In genomic region chr11:29405305-29405704, GRCh38 we compare ENCODE assay signal across 29 cellular contexts.
"Had no signal": no experiment of that assay in that cellular context is flagged by ENCODE, and none has a peak within 500 bp of the region (broad histone marks: within the 10 kb centered on the region; RNA-seq: fewer than 3 reads in every experiment).

No MANE protein-coding gene starts in this region.

- FAIRE-seq: urothelium cell line had no signal

- H3K27me3 ChIP-seq: neural progenitor cell, ovary, spleen, suprapubic skin, testis, tibial nerve, upper lobe of left lung, vagina had no signal

- H3K4me1 ChIP-seq: neural progenitor cell, parathyroid adenoma, psoas muscle, spleen, suprapubic skin, testis, tibial nerve, upper lobe of left lung, vagina had no signal

- H3K9ac ChIP-seq: neural progenitor cell, parathyroid adenoma had no signal

- H3K4me3 ChIP-seq: neural progenitor cell, ovary, psoas muscle, skin epidermis, smooth muscle cell, spleen, suprapubic skin, testis, tibial nerve, upper lobe of left lung, vagina had no signal

- H2AFZ ChIP-seq: neural progenitor cell, parathyroid adenoma had no signal

- H3K79me2 ChIP-seq: parathyroid adenoma had no signal

- DNase-seq: natural killer cell; occipital lobe; ovary; posterior cingulate gyrus; psoas muscle; right cardiac atrium; spleen; stimulated activated CD4-positive, alpha-beta T cell treated with anti-CD3 and anti-CD28 coated beads, Interleukin-12 subunit alpha, Interleukin-12 subunit beta, amount 100 ng/mL, for 4 hours; stimulated activated CD4-positive, alpha-beta T cell treated with anti-CD3 and anti-CD28 coated beads, Interleukin-1b, Interleukin-23, amount 100 ng/mL, for 48 hours; stimulated activated CD4-positive, alpha-beta T cell treated with anti-CD3 and anti-CD28 coated beads, Interleukin-4, amount 100 ng/mL, for 1 hour; stimulated activated CD4-positive, alpha-beta T cell treated with anti-CD3 and anti-CD28 coated beads, Interleukin-4, amount 100 ng/mL, for 4 hours; stimulated activated CD8-positive, alpha-beta memory T cell treated with anti-CD3 and anti-CD28 coated beads, Interleukin-4, amount 100 ng/mL, for 48 hours; stimulated activated naive CD4-positive, alpha-beta T cell; stimulated activated naive CD8-positive, alpha-beta T cell treated with anti-CD3 and anti-CD28 coated beads, Interleukin-15, amount 100 ng/mL, for 72 hours; stimulated activated naive CD8-positive, alpha-beta T cell treated with anti-CD3 and anti-CD28 coated beads, Interleukin-15, Interleukin-2, amounts not matched to agents 100 U/mL and 50 U/mL, for 24 hours; substantia nigra; testis; trophoblast cell; upper lobe of left lung had no signal

- H3K9me3 ChIP-seq: ovary, psoas muscle, suprapubic skin, testis, tibial nerve, upper lobe of left lung, vagina had no signal

- H3K27ac ChIP-seq: neural progenitor cell, ovary, parathyroid adenoma, psoas muscle, skin epidermis, spleen, suprapubic skin, testis, tibial nerve, upper lobe of left lung, vagina had no signal

- H3K36me3 ChIP-seq: neural progenitor cell, ovary, spleen, suprapubic skin, tibial nerve, upper lobe of left lung, vagina had no signal

- H3K4me2 ChIP-seq: neural progenitor cell, smooth muscle cell had no signal

- ATAC-seq: natural killer cell; psoas muscle; right cardiac atrium; sciatic nerve; stimulated activated memory B cell treated with anti-CD40 and anti-IgM and Interleukin-4, amounts not matched to agents 10 μg/mL and 1 μg/mL and 100 μg/mL, for 72 hours; stimulated activated naive CD8-positive, alpha-beta T cell treated with anti-CD3 and anti-CD28 coated beads, Interleukin-15, amount 100 ng/mL, for 72 hours; stimulated activated naive CD8-positive, alpha-beta T cell treated with anti-CD3 and anti-CD28 coated beads, Interleukin-15, Interleukin-2, amounts not matched to agents 100 U/mL and 50 U/mL, for 24 hours had no signal
